In the genomic region with DNA sequence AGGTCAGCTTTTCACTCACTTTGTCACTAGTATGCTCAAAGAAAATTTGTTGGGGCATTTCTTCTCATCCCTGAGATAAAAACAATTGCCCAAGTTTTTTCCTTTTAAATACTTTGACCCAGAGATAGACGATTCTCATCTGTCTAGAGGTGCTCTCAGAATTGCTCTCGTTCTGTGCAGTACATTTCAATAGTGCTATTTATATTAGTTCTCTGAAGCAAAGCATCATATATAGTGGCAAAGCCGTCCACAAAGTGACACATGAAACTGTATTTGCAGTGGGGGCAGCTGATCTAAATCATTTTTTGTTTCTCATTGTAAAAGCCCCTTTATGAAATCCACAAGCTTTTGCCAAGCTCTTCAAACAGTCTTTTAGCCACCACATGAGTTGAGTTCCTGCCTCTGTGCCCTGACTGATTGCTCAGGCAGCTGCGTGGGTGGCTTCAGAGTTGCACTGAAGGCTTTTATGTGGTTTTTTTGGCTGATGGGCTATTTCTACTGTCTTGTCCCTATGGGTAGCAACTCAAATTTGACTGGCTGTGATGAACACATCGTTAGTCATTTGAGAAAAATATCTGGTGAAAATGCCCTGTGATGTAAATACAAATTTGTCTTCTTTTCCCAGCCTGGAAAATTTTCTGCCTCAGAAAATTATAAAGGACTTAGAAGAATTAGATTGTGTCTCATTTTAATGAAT, we compare ENCODE assay signal across 9 cellular contexts.
A peak's percentile ranks its signal among the peaks of the same experiment; 100 is the strongest.
DNase-seq lines count a peak whose midpoint lies in the region; ATAC-seq and TF ChIP-seq lines count a peak whose summit lies in the region.
"Had no signal": no experiment of that assay in that cellular context is flagged by ENCODE, and none has a peak within 500 bp of the region (broad histone marks: within the 10 kb centered on the region; RNA-seq: fewer than 3 reads in every experiment).

No MANE protein-coding gene starts in this region.

- no peaks in the 10 kb centered on the region for H3K27me3 ChIP-seq in upper lobe of right lung
- H3K27me3 ChIP-seq: pancreas had no signal

- H3K36me3 Mint-ChIP-seq in T-helper 2 cell treated with Interferon-gamma antibody and Interleukin-4, amounts not matched to agents 5 μg/mL and 100 μg/mL, for 36 hours (ENCODE audit: low read depth) = no peaks in the 10 kb centered on the region

- H3K4me3 Mint-ChIP-seq in T-helper 2 cell treated with Interferon-gamma antibody and Interleukin-4, amounts not matched to agents 5 μg/mL and 100 μg/mL, for 36 hours = peak overlapping the region; percentile 25

- peak; percentile 85 for DNase-seq in T-helper 2 cell treated with Interferon-gamma antibody and Interleukin-4, amounts not matched to agents 5 μg/mL and 100 μg/mL, for 36 hours (ENCODE audit: low spot score)
- DNase-seq in effector CD8-positive, alpha-beta T cell (lab: John Stamatoyannopoulos, UW) = peak; percentile 1
- peak; percentile 71 to 73 for DNase-seq in stimulated activated CD8-positive, alpha-beta memory T cell treated with anti-CD3 and anti-CD28 coated beads, Interleukin-15, amount 100 ng/mL, for 48 hours (ENCODE audit: low read depth in 2 of 2)
- DNase-seq in HPDE6-E6E7 (ENCODE audit: extremely low spot score) (no peak), NCI-H2029 (lab: John Stamatoyannopoulos, UW) (no peak), upper lobe of right lung (no peak)

- no peaks in the 10 kb centered on the region for H3K9me3 ChIP-seq in upper lobe of right lung
- H3K9me3 ChIP-seq: pancreas had no signal

- no peaks in the 10 kb centered on the region for H3K36me3 ChIP-seq in upper lobe of right lung
- H3K36me3 ChIP-seq: pancreas had no signal

- peaks cover 8% of the 10 kb centered on the region for H3K27me3 Mint-ChIP-seq in T-helper 2 cell treated with Interferon-gamma antibody and Interleukin-4, amounts not matched to agents 5 μg/mL and 100 μg/mL, for 36 hours (ENCODE audit: low read depth)

- no peaks in the 10 kb centered on the region for H3K9me3 Mint-ChIP-seq in T-helper 2 cell treated with Interferon-gamma antibody and Interleukin-4, amounts not matched to agents 5 μg/mL and 100 μg/mL, for 36 hours

- TF ChIP-seq CTCF in upper lobe of right lung (IDR thresholded peaks at IDR 0.05) = no peak

- no peak overlapping the region for H3K27ac Mint-ChIP-seq in T-helper 2 cell treated with Interferon-gamma antibody and Interleukin-4, amounts not matched to agents 5 μg/mL and 100 μg/mL, for 36 hours

- no peaks in the 10 kb centered on the region for H3K4me1 ChIP-seq in upper lobe of right lung
- H3K4me1 ChIP-seq: pancreas had no signal

- intact Hi-C loops in upper lobe of right lung (cut with DNase I) = no loop called here

- H3K4me1 Mint-ChIP-seq in T-helper 2 cell treated with Interferon-gamma antibody and Interleukin-4, amounts not matched to agents 5 μg/mL and 100 μg/mL, for 36 hours (ENCODE audit: low read depth) = peaks cover 8% of the 10 kb centered on the region

- ATAC-seq in GM18868 (IDR thresholded peaks at IDR 0.05; ENCODE audit: unreplicated experiment) (peak; percentile 93), HG03039 (IDR thresholded peaks at IDR 0.05; ENCODE audit: unreplicated experiment) (peak; percentile 95), upper lobe of right lung (no peak)

- H3K27ac ChIP-seq in upper lobe of right lung = no peak overlapping the region
- H3K27ac ChIP-seq: pancreas had no signal

- no peak overlapping the region for H3K4me3 ChIP-seq in upper lobe of right lung
- H3K4me3 ChIP-seq: pancreas had no signal

Comparison
In these comparisons a context has a peak if more than half of its experiments do, and no peak if none do; other contexts are left out.
1. DNase-seq: peak in T-helper 2 cell treated with Interferon-gamma antibody and Interleukin-4, amounts not matched to agents 5 μg/mL and 100 μg/mL, for 36 hours (single experiment), effector CD8-positive, alpha-beta T cell (single experiment) and stimulated activated CD8-positive, alpha-beta memory T cell treated with anti-CD3 and anti-CD28 coated beads, Interleukin-15, amount 100 ng/mL, for 48 hours (2 of 2); none in HPDE6-E6E7 (single experiment), NCI-H2029 (single experiment) and upper lobe of right lung (single experiment).